ENCODE assay signal across 20 cellular contexts in the genomic region with DNA sequence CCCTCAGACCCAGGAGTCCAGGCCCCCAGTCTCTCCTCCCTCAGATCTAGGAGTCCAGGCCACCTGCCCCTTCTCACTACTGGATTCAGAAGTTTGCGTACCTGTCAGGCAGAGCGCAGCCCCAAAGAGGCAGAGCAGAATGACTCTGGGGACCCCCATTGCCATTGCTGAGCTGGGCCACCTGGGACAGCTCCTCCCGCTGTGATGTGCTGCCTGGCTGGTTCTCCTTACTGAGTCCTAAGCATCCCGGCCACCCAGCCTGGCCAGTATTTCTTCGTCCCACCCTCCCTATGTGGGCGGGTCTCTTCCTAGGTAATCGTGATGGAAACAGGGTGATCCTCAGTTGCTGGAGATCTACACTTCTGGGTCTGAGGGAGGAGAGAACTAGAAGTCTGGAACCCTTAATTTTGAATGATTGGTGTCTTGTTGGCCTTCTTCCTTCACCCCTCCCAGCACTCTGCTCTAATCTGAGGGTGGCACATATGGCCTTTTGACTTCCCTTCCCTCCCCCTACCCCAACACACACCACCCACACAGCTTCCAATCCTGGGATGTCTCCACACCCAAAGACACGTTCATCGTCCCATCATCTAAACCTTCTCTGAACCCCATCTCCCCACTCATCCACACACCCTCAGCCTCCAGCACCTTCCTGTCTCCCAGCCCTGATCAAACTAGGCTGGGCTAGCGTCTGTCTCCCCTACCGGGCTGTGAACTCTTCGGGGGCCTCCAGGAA. TPM values are rescaled to one million over a fixed set of nuclear protein-coding genes. Genes with fewer than 3 reads are reported as not detected.
"Had no signal": no experiment of that assay in that cellular context is flagged by ENCODE, and none has a peak within 500 bp of the region (broad histone marks: within the 10 kb centered on the region; RNA-seq: fewer than 3 reads in every experiment).

A gene with protein sequence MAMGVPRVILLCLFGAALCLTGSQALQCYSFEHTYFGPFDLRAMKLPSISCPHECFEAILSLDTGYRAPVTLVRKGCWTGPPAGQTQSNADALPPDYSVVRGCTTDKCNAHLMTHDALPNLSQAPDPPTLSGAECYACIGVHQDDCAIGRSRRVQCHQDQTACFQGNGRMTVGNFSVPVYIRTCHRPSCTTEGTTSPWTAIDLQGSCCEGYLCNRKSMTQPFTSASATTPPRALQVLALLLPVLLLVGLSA (minus strand): TSS at position 232 of the 736 bp plus-strand sequence. CDS start 67 bp downstream, at position 165.

- H3K27ac Mint-ChIP-seq: activated CD4-positive, alpha-beta memory T cell treated with anti-CD3 and anti-CD28 coated beads, Interleukin-2, amount 10 ng/mL, durations not matched to agents 7 days and 5 days; activated naive CD4-positive, alpha-beta T cell treated with anti-CD3 and anti-CD28 coated beads, Interleukin-2, amount 10 ng/mL, durations not matched to agents 7 days and 5 days; activated naive CD8-positive, alpha-beta T cell treated with anti-CD3 and anti-CD28 coated beads, Interleukin-2, amount 50 U/mL, for 24 hours; activated T-cell treated with anti-CD3 and anti-CD28 coated beads, Interleukin-2, amount 50 U/mL, for 24 hours; brain; natural killer cell; stimulated activated naive B cell treated with anti-CD40 and anti-IgM and Interleukin-4, amounts not matched to agents 10 μg/mL and 1 μg/mL and 100 μg/mL, for 72 hours; WTC11 had no signal

- H3K36me3 ChIP-seq: lower lobe of right lung, sigmoid colon, thyroid gland had no signal

- H3K9me3 Mint-ChIP-seq: activated CD4-positive, alpha-beta memory T cell treated with anti-CD3 and anti-CD28 coated beads, Interleukin-2, amount 10 ng/mL, durations not matched to agents 7 days and 5 days; activated naive CD4-positive, alpha-beta T cell treated with anti-CD3 and anti-CD28 coated beads, Interleukin-2, amount 10 ng/mL, durations not matched to agents 7 days and 5 days; activated naive CD8-positive, alpha-beta T cell treated with anti-CD3 and anti-CD28 coated beads, Interleukin-2, amount 50 U/mL, for 24 hours; activated T-cell treated with anti-CD3 and anti-CD28 coated beads, Interleukin-2, amount 50 U/mL, for 24 hours; central memory CD8-positive, alpha-beta T cell; natural killer cell; stimulated activated naive B cell treated with anti-CD40 and anti-IgM and Interleukin-4, amounts not matched to agents 10 μg/mL and 1 μg/mL and 100 μg/mL, for 72 hours had no signal

- ATAC-seq: activated naive CD8-positive, alpha-beta T cell treated with anti-CD3 and anti-CD28 coated beads, Interleukin-2, amount 50 U/mL, for 24 hours; left cardiac atrium; lower lobe of right lung; natural killer cell; stimulated activated naive B cell treated with anti-CD40 and anti-IgM and Interleukin-4, amounts not matched to agents 10 μg/mL and 1 μg/mL and 100 μg/mL, for 72 hours; WTC11 had no signal

- H3K4me3 Mint-ChIP-seq: activated CD4-positive, alpha-beta memory T cell treated with anti-CD3 and anti-CD28 coated beads, Interleukin-2, amount 10 ng/mL, durations not matched to agents 7 days and 5 days; activated naive CD4-positive, alpha-beta T cell treated with anti-CD3 and anti-CD28 coated beads, Interleukin-2, amount 10 ng/mL, durations not matched to agents 7 days and 5 days; activated naive CD8-positive, alpha-beta T cell treated with anti-CD3 and anti-CD28 coated beads, Interleukin-2, amount 50 U/mL, for 24 hours; activated T-cell treated with anti-CD3 and anti-CD28 coated beads, Interleukin-2, amount 50 U/mL, for 24 hours; central memory CD8-positive, alpha-beta T cell; natural killer cell; stimulated activated naive B cell treated with anti-CD40 and anti-IgM and Interleukin-4, amounts not matched to agents 10 μg/mL and 1 μg/mL and 100 μg/mL, for 72 hours; WTC11 had no signal

- H3K27me3 ChIP-seq: thyroid gland had no signal

- DNase-seq: activated CD4-positive, alpha-beta memory T cell treated with anti-CD3 and anti-CD28 coated beads, Interleukin-2, amount 10 ng/mL, durations not matched to agents 7 days and 5 days; activated CD4-positive, alpha-beta T cell treated with anti-CD3 and anti-CD28 coated beads for 4 hours; activated naive CD4-positive, alpha-beta T cell treated with anti-CD3 and anti-CD28 coated beads, Interleukin-2, amount 10 ng/mL, durations not matched to agents 7 days and 5 days; activated naive CD8-positive, alpha-beta T cell treated with anti-CD3 and anti-CD28 coated beads, Interleukin-2, amount 50 U/mL, for 24 hours; activated T-cell treated with anti-CD3 and anti-CD28 coated beads, Interleukin-2, amount 50 U/mL, for 24 hours; anterior cingulate cortex; cortex of kidney; effector CD8-positive, alpha-beta T cell; foreskin fibroblast; left cardiac atrium; lower lobe of right lung; natural killer cell; posterior cingulate gyrus; sigmoid colon; stimulated activated CD4-positive, alpha-beta T cell treated with anti-CD3 and anti-CD28 coated beads, Interleukin-4, amount 100 ng/mL, for 24 hours; stimulated activated naive B cell treated with anti-CD40 and anti-IgM and Interleukin-4, amounts not matched to agents 10 μg/mL and 1 μg/mL and 100 μg/mL, for 72 hours; thyroid gland had no signal

- H3K4me3 ChIP-seq: lower lobe of right lung, sigmoid colon, thyroid gland had no signal

- H3K27ac ChIP-seq: lower lobe of right lung, sigmoid colon, thyroid gland had no signal

- H3K9me3 ChIP-seq: lower lobe of right lung, sigmoid colon, thyroid gland had no signal

- H3K36me3 Mint-ChIP-seq: activated naive CD4-positive, alpha-beta T cell treated with anti-CD3 and anti-CD28 coated beads, Interleukin-2, amount 10 ng/mL, durations not matched to agents 7 days and 5 days; brain; natural killer cell; stimulated activated naive B cell treated with anti-CD40 and anti-IgM and Interleukin-4, amounts not matched to agents 10 μg/mL and 1 μg/mL and 100 μg/mL, for 72 hours; WTC11 had no signal

RNA-seq across cellular contexts. Expression of the gene that starts here (rescaled TPM):
- total RNA-seq: natural killer cell had no signal
